In genomic region chr9:123713282-123713681, GRCh38 we compare ENCODE assay signal across 23 cellular contexts.
"Had no signal": no experiment of that assay in that cellular context is flagged by ENCODE, and none has a peak within 500 bp of the region (broad histone marks: within the 10 kb centered on the region; RNA-seq: fewer than 3 reads in every experiment).

No MANE protein-coding gene starts in this region.

- H3K9me3 ChIP-seq: ovary, psoas muscle, right lobe of liver, sigmoid colon, stomach, thoracic aorta, thyroid gland, tibial nerve, upper lobe of left lung, vagina had no signal

- H3K4me3 ChIP-seq: neural progenitor cell, ovary, psoas muscle, right lobe of liver, sigmoid colon, stomach, thoracic aorta, thyroid gland, tibial nerve, upper lobe of left lung, vagina had no signal

- H3K79me2 ChIP-seq: parathyroid adenoma had no signal

- H2AFZ ChIP-seq: neural progenitor cell, parathyroid adenoma had no signal

- ATAC-seq: psoas muscle; right cardiac atrium; right lobe of liver; stimulated activated effector memory CD8-positive, alpha-beta T cell treated with anti-CD3 and anti-CD28 coated beads, Interleukin-12 subunit alpha, Interleukin-12 subunit beta, amount 100 ng/mL, for 72 hours; stimulated activated naive B cell treated with anti-CD40 and anti-IgM and Interleukin-4, amounts not matched to agents 10 μg/mL and 1 μg/mL and 100 μg/mL, for 72 hours had no signal

- H3K36me3 ChIP-seq: neural progenitor cell, ovary, right lobe of liver, sigmoid colon, stomach, thoracic aorta, thyroid gland, tibial nerve, upper lobe of left lung, vagina had no signal

- H3K4me1 ChIP-seq: parathyroid adenoma, psoas muscle, right lobe of liver, sigmoid colon, tibial nerve, upper lobe of left lung, vagina had no signal

- H3K27me3 ChIP-seq: neural progenitor cell, ovary, right lobe of liver, sigmoid colon, stomach, thyroid gland, tibial nerve, upper lobe of left lung, vagina had no signal

- H3K27ac ChIP-seq: neural progenitor cell, ovary, parathyroid adenoma, psoas muscle, right lobe of liver, sigmoid colon, stomach, thoracic aorta, thyroid gland, tibial nerve, upper lobe of left lung, vagina had no signal

- H3K4me2 ChIP-seq: neural progenitor cell had no signal

- DNase-seq: occipital lobe; ovary; posterior cingulate gyrus; psoas muscle; right cardiac atrium; right lobe of liver; sigmoid colon; small intestine; stimulated activated CD4-positive, alpha-beta T cell treated with anti-CD3 and anti-CD28 coated beads, Interleukin-15, amount 100 ng/mL, for 24 hours; stimulated activated CD4-positive, alpha-beta T cell treated with anti-CD3 and anti-CD28 coated beads, Interleukin-2, amount 100 ng/mL, for 24 hours; stimulated activated CD4-positive, alpha-beta T cell treated with anti-CD3 and anti-CD28 coated beads, Interleukin-2, amount 100 ng/mL, for 48 hours; stimulated activated CD4-positive, alpha-beta T cell treated with anti-CD3 and anti-CD28 coated beads, Interleukin-4, amount 100 ng/mL, for 24 hours; stimulated activated naive B cell treated with anti-CD40 and anti-IgM and Interleukin-4, amounts not matched to agents 10 μg/mL and 1 μg/mL and 100 μg/mL, for 72 hours; stimulated activated naive CD4-positive, alpha-beta T cell treated with Interleukin-2 at 50 U/mL for 16 hours; stomach; thyroid gland; upper lobe of left lung had no signal

- H3K9ac ChIP-seq: neural progenitor cell, parathyroid adenoma had no signal
